ENCODE assay signal across 33 cellular contexts in the genomic region with DNA sequence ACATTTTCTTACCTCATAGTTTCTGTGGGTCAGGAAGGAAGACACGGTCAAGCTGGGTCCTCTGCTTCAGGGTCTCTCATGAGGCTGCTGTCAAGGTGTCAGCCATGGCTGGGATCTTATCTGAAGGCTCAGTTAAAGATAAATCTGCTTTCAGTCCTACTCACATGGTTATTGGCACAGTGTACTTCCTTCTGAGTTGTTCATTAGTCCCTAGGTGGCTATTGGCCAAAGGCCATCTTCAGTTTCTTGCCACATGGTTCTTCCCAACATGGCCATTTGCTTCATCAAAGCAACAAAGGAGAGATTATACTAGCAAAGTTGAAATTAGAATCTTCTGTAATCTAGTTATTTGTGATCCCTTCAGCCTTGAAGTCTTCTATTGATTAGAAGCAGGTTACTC.
"Had no signal": no experiment of that assay in that cellular context is flagged by ENCODE, and none has a peak within 500 bp of the region (broad histone marks: within the 10 kb centered on the region; RNA-seq: fewer than 3 reads in every experiment).

No MANE protein-coding gene starts in this region.

- H3K4me3 Mint-ChIP-seq: activated naive CD4-positive, alpha-beta T cell treated with anti-CD3 and anti-CD28 coated beads for 36 hours; activated naive CD8-positive, alpha-beta T cell treated with anti-CD3 and anti-CD28 coated beads for 36 hours; activated T-helper 1 cell treated with anti-CD3 and anti-CD28 coated beads, Interleukin-12 subunit alpha, Interleukin-12 subunit beta, Interleukin-2, Interleukin-4 antibody, amounts not matched to agents 30 ng/mL and 10 ng/mL and 1 ng/mL, durations not matched to agents 14 hours and 24 hours and 36 hours; effector memory CD8-positive, alpha-beta T cell; naive B cell; stimulated activated memory B cell treated with anti-CD40 and anti-IgM and Interleukin-4, amounts not matched to agents 10 μg/mL and 1 μg/mL and 100 μg/mL, for 72 hours; stimulated activated naive CD8-positive, alpha-beta T cell treated with anti-CD3 and anti-CD28 coated beads, Interleukin-15, amount 100 ng/mL, for 72 hours; T-helper 2 cell treated with Interferon-gamma antibody and Interleukin-4, amounts not matched to agents 5 μg/mL and 100 μg/mL, for 36 hours had no signal

- H3K9me3 ChIP-seq: adrenal gland, body of pancreas, heart right ventricle, pancreas, prostate gland, sigmoid colon, thyroid gland, upper lobe of left lung, vagina had no signal

- DNase-seq: activated CD4-positive, alpha-beta T cell treated with anti-CD3 and anti-CD28 coated beads for 4 hours; activated CD4-positive, alpha-beta T cell treated with anti-CD3 and anti-CD28 coated beads, Interleukin-2, amount 50 U/mL, for 4 hours; activated effector memory CD4-positive, alpha-beta T cell treated with anti-CD3 and anti-CD28 coated beads, Interleukin-2, amount 50 U/mL, for 16 hours; activated naive CD4-positive, alpha-beta T cell treated with anti-CD3 and anti-CD28 coated beads for 36 hours; activated naive CD8-positive, alpha-beta T cell treated with anti-CD3 and anti-CD28 coated beads for 36 hours; adrenal gland; aorta; body of pancreas; cortex of kidney; effector memory CD8-positive, alpha-beta T cell; foreskin melanocyte; heart right ventricle; islet precursor cell; left ventricle myocardium superior; naive B cell; nucleus accumbens; pancreas; sigmoid colon; stimulated activated CD4-positive, alpha-beta T cell treated with anti-CD3 and anti-CD28 coated beads, Interleukin-1b, Interleukin-23, amount 100 ng/mL, for 48 hours; stimulated activated CD4-positive, alpha-beta T cell treated with anti-CD3 and anti-CD28 coated beads, Interleukin-4, amount 100 ng/mL, for 4 hours; stimulated activated CD8-positive, alpha-beta memory T cell treated with anti-CD3 and anti-CD28 coated beads, Interleukin-4, amount 100 ng/mL, for 48 hours; stimulated activated naive CD8-positive, alpha-beta T cell treated with anti-CD3 and anti-CD28 coated beads, Interleukin-15, amount 100 ng/mL, for 72 hours; substantia nigra; thyroid gland; upper lobe of left lung had no signal

- H3K27me3 Mint-ChIP-seq: activated naive CD8-positive, alpha-beta T cell treated with anti-CD3 and anti-CD28 coated beads for 36 hours; effector memory CD8-positive, alpha-beta T cell; naive B cell; stimulated activated memory B cell treated with anti-CD40 and anti-IgM and Interleukin-4, amounts not matched to agents 10 μg/mL and 1 μg/mL and 100 μg/mL, for 72 hours; stimulated activated naive CD8-positive, alpha-beta T cell treated with anti-CD3 and anti-CD28 coated beads, Interleukin-15, amount 100 ng/mL, for 72 hours had no signal

- H3K9me3 Mint-ChIP-seq: activated naive CD4-positive, alpha-beta T cell treated with anti-CD3 and anti-CD28 coated beads for 36 hours; activated naive CD8-positive, alpha-beta T cell treated with anti-CD3 and anti-CD28 coated beads for 36 hours; activated T-helper 1 cell treated with anti-CD3 and anti-CD28 coated beads, Interleukin-12 subunit alpha, Interleukin-12 subunit beta, Interleukin-2, Interleukin-4 antibody, amounts not matched to agents 30 ng/mL and 10 ng/mL and 1 ng/mL, durations not matched to agents 14 hours and 24 hours and 36 hours; effector memory CD8-positive, alpha-beta T cell; naive B cell; stimulated activated memory B cell treated with anti-CD40 and anti-IgM and Interleukin-4, amounts not matched to agents 10 μg/mL and 1 μg/mL and 100 μg/mL, for 72 hours; stimulated activated naive CD8-positive, alpha-beta T cell treated with anti-CD3 and anti-CD28 coated beads, Interleukin-15, amount 100 ng/mL, for 72 hours; T-helper 2 cell treated with Interferon-gamma antibody and Interleukin-4, amounts not matched to agents 5 μg/mL and 100 μg/mL, for 36 hours had no signal

- FAIRE-seq: endothelial cell of umbilical vein, pancreas had no signal

- H3K4me1 Mint-ChIP-seq: activated naive CD8-positive, alpha-beta T cell treated with anti-CD3 and anti-CD28 coated beads for 36 hours; stimulated activated naive CD8-positive, alpha-beta T cell treated with anti-CD3 and anti-CD28 coated beads, Interleukin-15, amount 100 ng/mL, for 72 hours had no signal

- H3K27me3 ChIP-seq: adrenal gland, body of pancreas, heart right ventricle, pancreas, sigmoid colon, thyroid gland, upper lobe of left lung, vagina had no signal

- ATAC-seq: body of pancreas; effector memory CD8-positive, alpha-beta T cell; esophagus mucosa; heart right ventricle; left ventricle myocardium superior; pancreas; stimulated activated memory B cell treated with anti-CD40 and anti-IgM and Interleukin-4, amounts not matched to agents 10 μg/mL and 1 μg/mL and 100 μg/mL, for 72 hours; stimulated activated naive CD8-positive, alpha-beta T cell treated with anti-CD3 and anti-CD28 coated beads, Interleukin-15, amount 100 ng/mL, for 72 hours had no signal

- H3K27ac Mint-ChIP-seq: activated naive CD4-positive, alpha-beta T cell treated with anti-CD3 and anti-CD28 coated beads for 36 hours; activated naive CD8-positive, alpha-beta T cell treated with anti-CD3 and anti-CD28 coated beads for 36 hours; activated T-helper 1 cell treated with anti-CD3 and anti-CD28 coated beads, Interleukin-12 subunit alpha, Interleukin-12 subunit beta, Interleukin-2, Interleukin-4 antibody, amounts not matched to agents 30 ng/mL and 10 ng/mL and 1 ng/mL, durations not matched to agents 14 hours and 24 hours and 36 hours; effector memory CD8-positive, alpha-beta T cell; stimulated activated memory B cell treated with anti-CD40 and anti-IgM and Interleukin-4, amounts not matched to agents 10 μg/mL and 1 μg/mL and 100 μg/mL, for 72 hours; stimulated activated naive CD8-positive, alpha-beta T cell treated with anti-CD3 and anti-CD28 coated beads, Interleukin-15, amount 100 ng/mL, for 72 hours; T-helper 2 cell treated with Interferon-gamma antibody and Interleukin-4, amounts not matched to agents 5 μg/mL and 100 μg/mL, for 36 hours had no signal

- H3K4me3 ChIP-seq: adrenal gland, body of pancreas, heart right ventricle, pancreas, prostate gland, sigmoid colon, smooth muscle cell, thyroid gland, upper lobe of left lung, vagina had no signal

- H3K36me3 ChIP-seq: prostate gland had no signal

- H3K4me1 ChIP-seq: adrenal gland, prostate gland, thyroid gland had no signal
